17 cellular contexts compared by ENCODE assay signal in genomic region chr19:41161903-41162302, GRCh38. TPM values are rescaled to one million over a fixed set of nuclear protein-coding genes. Genes with fewer than 3 reads are reported as not detected.
DNase-seq lines count a peak whose midpoint lies in the region; ATAC-seq and TF ChIP-seq lines count a peak whose summit lies in the region.
"Had no signal": no experiment of that assay in that cellular context is flagged by ENCODE, and none has a peak within 500 bp of the region (broad histone marks: within the 10 kb centered on the region; RNA-seq: fewer than 3 reads in every experiment).

No MANE protein-coding gene starts in this region.

- H3K4me3 Mint-ChIP-seq in activated CD4-positive, alpha-beta T cell treated with anti-CD3 and anti-CD28 coated beads for 36 hours: no peak overlapping the region
- H3K4me3 Mint-ChIP-seq: IgD-negative memory B cell had no signal

- H3K9me3 Mint-ChIP-seq in activated CD4-positive, alpha-beta T cell treated with anti-CD3 and anti-CD28 coated beads for 36 hours (ENCODE audit: low read depth): no peaks in the 10 kb centered on the region
- H3K9me3 Mint-ChIP-seq: activated naive CD4-positive, alpha-beta T cell treated with anti-CD3 and anti-CD28 coated beads, Interleukin-2, amount 50 U/mL, for 72 hours; IgD-negative memory B cell had no signal

- POLR2A ChIA-PET in activated CD4-positive, alpha-beta T cell treated with anti-CD3 and anti-CD28 coated beads for 36 hours (lab: Charles Lee): no interaction called here

- in situ Hi-C loops in astrocyte of the spinal cord (cut with HindIII; ENCODE audit: low sequenced_read_pairs): no loop called here

- CTCF ChIA-PET in activated CD4-positive, alpha-beta T cell treated with anti-CD3 and anti-CD28 coated beads for 36 hours (lab: Charles Lee): interaction anchor here (0.6 kb wide), 1 partner anchor 146 kb away, joined by 3 read pairs; no protein-coding TSS in a partner anchor

- no peak for ATAC-seq in activated CD4-positive, alpha-beta T cell treated with anti-CD3 and anti-CD28 coated beads for 36 hours
- ATAC-seq in GM18519 (IDR thresholded peaks at IDR 0.05; ENCODE audit: low FRiP score, unreplicated experiment): no peak
- ATAC-seq: activated naive CD4-positive, alpha-beta T cell treated with anti-CD3 and anti-CD28 coated beads, Interleukin-2, amount 50 U/mL, for 72 hours had no signal

- H3K27ac Mint-ChIP-seq in activated CD4-positive, alpha-beta T cell treated with anti-CD3 and anti-CD28 coated beads for 36 hours: no peak overlapping the region
- H3K27ac Mint-ChIP-seq: activated naive CD4-positive, alpha-beta T cell treated with anti-CD3 and anti-CD28 coated beads, Interleukin-2, amount 50 U/mL, for 72 hours; IgD-negative memory B cell had no signal

- no peaks in the 10 kb centered on the region for H3K27me3 Mint-ChIP-seq in activated CD4-positive, alpha-beta T cell treated with anti-CD3 and anti-CD28 coated beads for 36 hours

- DNase-seq in activated CD4-positive, alpha-beta T cell treated with anti-CD3 and anti-CD28 coated beads for 36 hours: peak; percentile 9
- DNase-seq in activated CD4-positive, alpha-beta T cell treated with anti-CD3 and anti-CD28 coated beads for 48 hours: no peak
- DNase-seq in HT1080 (ENCODE audit: low read depth) (peak; percentile 30), astrocyte of the spinal cord (ENCODE audit: low read depth, low spot score) (no peak), retinal pigment epithelial cell (ENCODE audit: low read depth) (no peak), NCI-H1417 treated with DMSO at 0.1 percent for 48 hours (lab: John Stamatoyannopoulos, UW) (no peak), cortex of kidney (lab: John Stamatoyannopoulos, UW) (no peak)
- DNase-seq: activated CD4-positive, CD25-positive, alpha-beta regulatory T cell; activated CD8-positive, alpha-beta memory T cell treated with anti-CD3 and anti-CD28 coated beads, Interleukin-2, amount 50 U/mL, for 48 hours; kidney glomerular epithelial cell had no signal

- intact Hi-C loops in activated CD4-positive, alpha-beta T cell treated with anti-CD3 and anti-CD28 coated beads for 36 hours (cut with DNase I, micrococcal nuclease): no loop called here

- peak; percentile 10 for TF ChIP-seq CTCF in astrocyte of the spinal cord (IDR thresholded peaks at IDR 0.05; ENCODE audit: low read depth, low read length)
- TF ChIP-seq CTCF in retinal pigment epithelial cell (conservative IDR thresholded peaks at IDR 0.05; ENCODE audit: low read depth, low read length): peak; percentile 32

- H3K4me1 Mint-ChIP-seq in activated CD4-positive, alpha-beta T cell treated with anti-CD3 and anti-CD28 coated beads for 36 hours: no peaks in the 10 kb centered on the region
- H3K4me1 Mint-ChIP-seq: IgD-negative memory B cell had no signal

- H3K4me3 ChIP-seq in astrocyte of the spinal cord (ENCODE audit: low read depth, low read length): no peak overlapping the region
- no peak overlapping the region for H3K4me3 ChIP-seq in retinal pigment epithelial cell (ENCODE audit: low read length)
- H3K4me3 ChIP-seq: SK-N-MC, thoracic aorta had no signal

- no peaks in the 10 kb centered on the region for H3K36me3 Mint-ChIP-seq in activated CD4-positive, alpha-beta T cell treated with anti-CD3 and anti-CD28 coated beads for 36 hours (ENCODE audit: low read depth)
- H3K36me3 Mint-ChIP-seq: activated naive CD4-positive, alpha-beta T cell treated with anti-CD3 and anti-CD28 coated beads, Interleukin-2, amount 50 U/mL, for 72 hours had no signal

RNA-seq across cellular contexts. Expression of gene CYP2S1, which starts 31.1 kb away (rescaled TPM):
- total RNA-seq in activated CD4-positive, alpha-beta T cell treated with anti-CD3 and anti-CD28 coated beads for 36 hours: under 1 TPM; 0.46 to 0.84 TPM
- total RNA-seq in HT1080 (2014; rRNA removed; shearing (Covaris generic)): 1.4 and 1.7 TPM in 2 replicates
- 4.4 and 5.8 TPM in 2 replicates for polyA plus RNA-seq in HT1080 (2015; cell fraction: cytosol; rRNA removed)
- polyA plus RNA-seq in HT1080 (2015; cell fraction: nucleus; rRNA removed): 4.6 and 7.0 TPM in 2 replicates
- polyA plus RNA-seq: IgD-negative memory B cell had no signal

RNA-seq across cellular contexts. Expression of gene CYP2F1, which starts 47.7 kb away (rescaled TPM):
- total RNA-seq in activated CD4-positive, alpha-beta T cell treated with anti-CD3 and anti-CD28 coated beads for 36 hours: not detected
- total RNA-seq in HT1080 (2014; rRNA removed; shearing (Covaris generic)): not detected in 2 replicates
- not detected in 2 replicates for polyA plus RNA-seq in HT1080 (2015; cell fraction: cytosol; rRNA removed)
- polyA plus RNA-seq in HT1080 (2015; cell fraction: nucleus; rRNA removed): not detected in 2 replicates
- total RNA-seq: activated naive CD4-positive, alpha-beta T cell treated with anti-CD3 and anti-CD28 coated beads, Interleukin-2, amount 50 U/mL, for 72 hours; cardiac septum; posterior vena cava; thoracic aorta had no signal
- polyA plus RNA-seq: IgD-negative memory B cell had no signal

RNA-seq across cellular contexts. Expression of gene AXL, which starts 57.1 kb away (rescaled TPM):
- total RNA-seq in activated CD4-positive, alpha-beta T cell treated with anti-CD3 and anti-CD28 coated beads for 36 hours: under 1 TPM; 0.28 to 0.50 TPM
- 613 and 754 TPM in 2 replicates for total RNA-seq in HT1080 (2014; rRNA removed; shearing (Covaris generic))
- polyA plus RNA-seq in HT1080 (2015; cell fraction: cytosol; rRNA removed): 265 and 297 TPM in 2 replicates
- 225 and 235 TPM in 2 replicates for polyA plus RNA-seq in HT1080 (2015; cell fraction: nucleus; rRNA removed)

Comparison
In these comparisons a context has a peak if more than half of its experiments do, and no peak if none do; other contexts are left out.
1. DNase-seq: peak in activated CD4-positive, alpha-beta T cell treated with anti-CD3 and anti-CD28 coated beads for 36 hours (single experiment) and HT1080 (single experiment); none in activated CD4-positive, alpha-beta T cell treated with anti-CD3 and anti-CD28 coated beads for 48 hours (single experiment), astrocyte of the spinal cord (single experiment), retinal pigment epithelial cell (single experiment), NCI-H1417 treated with DMSO at 0.1 percent for 48 hours (single experiment) and cortex of kidney (single experiment).
2. RNA of gene AXL, which starts 57.1 kb away (total RNA-seq): 613 to 754 TPM in HT1080; 0.28 to 0.50 TPM in activated CD4-positive, alpha-beta T cell treated with anti-CD3 and anti-CD28 coated beads for 36 hours; every median in the first group is over 100 times any median in the second.